Comparison of ENCODE assay signal across 13 cellular contexts in genomic region chr14:54570651-54571415, GRCh38. TPM values are rescaled to one million over a fixed set of nuclear protein-coding genes. Genes with fewer than 3 reads are reported as not detected.
DNase-seq lines count a peak whose midpoint lies in the region; ATAC-seq and TF ChIP-seq lines count a peak whose summit lies in the region.
"Had no signal": no experiment of that assay in that cellular context is flagged by ENCODE, and none has a peak within 500 bp of the region (broad histone marks: within the 10 kb centered on the region; RNA-seq: fewer than 3 reads in every experiment).

No MANE protein-coding gene starts in this region.

- no peaks in the 10 kb centered on the region for H3K27me3 ChIP-seq in GM23248 (replicated peaks; ENCODE audit: insufficient read depth)
- H3K27me3 ChIP-seq in subcutaneous abdominal adipose tissue (ENCODE audit: control insufficient read depth in 5 of 5, insufficient read depth in 4 of 5, low read length in 5 of 5), result no peaks in the 10 kb centered on the region

- 10 to 11% methylated on average over 5 of the region's 5 CpGs for WGBS in GM23248 (ENCODE audit: low coverage in 1 of 2, low lambda C conversion rate in 2 of 2, missing lambda C conversion rate in 2 of 2), 2 experiments

- H3K9me2 ChIP-seq in GM23248 (ENCODE audit: insufficient read depth), result no peaks in the 10 kb centered on the region

- H3K9me3 ChIP-seq in GM23248 (ENCODE audit: low read depth) (no peaks in the 10 kb centered on the region), subcutaneous abdominal adipose tissue (ENCODE audit: control insufficient read depth in 5 of 5, low read length in 5 of 5) (peaks cover 0 to 7% (median 3%) of the 10 kb centered on the region in 5 donors)

- peak overlapping the region; percentile 91 for H3K4me2 ChIP-seq in GM23248 (ENCODE audit: unreplicated experiment)

- H4K20me1 ChIP-seq in GM23248 (ENCODE audit: insufficient read depth), result 0 out of 2 replicates have a peak, but pooled peaks cover 6% of the 10 kb centered on the region

- H3K9ac ChIP-seq in GM23248 (peak overlapping the region; percentile 87), subcutaneous abdominal adipose tissue (ENCODE audit: low read length in 5 of 5) (peak overlapping the region in 1 of 5 donors; percentile 56)

- H3K36me3 ChIP-seq in GM23248 (ENCODE audit: low read depth) (peaks cover 23% of the 10 kb centered on the region), subcutaneous abdominal adipose tissue (ENCODE audit: control insufficient read depth in 5 of 5, insufficient read depth in 5 of 5, low read length in 5 of 5) (peaks cover 0 to 12% (median 9%) of the 10 kb centered on the region in 5 donors)

- H3K4me3 ChIP-seq in GM23248 (peak overlapping the region; percentile 92), fibroblast of villous mesenchyme (ENCODE audit: low read depth, low read length) (peak overlapping the region; percentile 30), subcutaneous abdominal adipose tissue (ENCODE audit: low read depth in 1 of 5, low read length in 5 of 5) (peak overlapping the region in 2 of 5 donors; percentile 15 to 28)

- in situ Hi-C loops in GM23248 (cut with MboI), result loop anchor here (25.0 kb wide), 1 partner anchor 416 kb away; no protein-coding TSS in a partner anchor

- H3K79me2 ChIP-seq in GM23248 (ENCODE audit: insufficient read depth), result peaks cover 88% of the 10 kb centered on the region

- no peak overlapping the region for H2AFZ ChIP-seq in GM23248

- peak overlapping the region; percentile 83 for H3K27ac ChIP-seq in GM23248
- peak overlapping the region; percentile 74 for H3K27ac ChIP-seq in subcutaneous abdominal adipose tissue (ENCODE audit: low read depth, low read length)

- peaks cover 40% of the 10 kb centered on the region for H3F3A ChIP-seq in GM23248 (ENCODE audit: insufficient read depth)

- H3K4me1 ChIP-seq in GM23248 (ENCODE audit: insufficient read depth) (peaks cover 45% of the 10 kb centered on the region), subcutaneous abdominal adipose tissue (ENCODE audit: control insufficient read depth in 5 of 5, insufficient read depth in 5 of 5, low read length in 5 of 5) (peaks cover 5 to 30% (median 28%) of the 10 kb centered on the region in 5 donors)

- peak; percentile 91 for DNase-seq in GM23248
- peak; percentile 78 for DNase-seq in amniotic epithelial cell (ENCODE audit: low read depth)
- DNase-seq in fibroblast of villous mesenchyme (ENCODE audit: low read depth), result peak; percentile 90
- no peak for DNase-seq in NCI-H1417 treated with DMSO at 0.1 percent for 48 hours (lab: John Stamatoyannopoulos, UW)
- no peak for DNase-seq in GM19240 (ENCODE audit: insufficient read length, low spot score)
- DNase-seq in NCI-H146 (lab: John Stamatoyannopoulos, UW), result no peak
- DNase-seq: activated CD4-positive, CD25-positive, alpha-beta regulatory T cell; activated effector memory CD4-positive, alpha-beta T cell treated with anti-CD3 and anti-CD28 coated beads, Interleukin-2, amount 50 U/mL, for 16 hours; erythroblast; GDM1; NCI-H1694 treated with DMSO at 0.1 percent for 48 hours had no signal

- TF ChIP-seq CTCF in fibroblast of villous mesenchyme (IDR thresholded peaks at IDR 0.05; ENCODE audit: insufficient read depth, low read depth, low read length), result no peak

- ATAC-seq in GM21423 (IDR thresholded peaks at IDR 0.05; ENCODE audit: unreplicated experiment), result no peak

RNA-seq across cellular contexts. Expression of gene SAMD4A, which starts 3.9 kb away (rescaled TPM):
- total RNA-seq in GM23248 (2014; rRNA removed; shearing (Covaris generic)), result 33.0 and 34.4 TPM in 2 replicates
- polyA plus RNA-seq in GM23248 (2016; fragmentation: Nextera tagmentation; extraction: Ambion mirVana), result 6.5 and 7.2 TPM in 2 replicates
- 43.5 and 61.3 TPM in 2 replicates for total RNA-seq in fibroblast of villous mesenchyme

Comparison
In these comparisons a context has a peak if more than half of its experiments do, and no peak if none do; other contexts are left out.
1. DNase-seq: peak in GM23248 (single experiment), amniotic epithelial cell (single experiment) and fibroblast of villous mesenchyme (single experiment); none in NCI-H1417 treated with DMSO at 0.1 percent for 48 hours (single experiment), GM19240 (single experiment) and NCI-H146 (single experiment).